13 cellular contexts compared by ENCODE assay signal in the genomic region with DNA sequence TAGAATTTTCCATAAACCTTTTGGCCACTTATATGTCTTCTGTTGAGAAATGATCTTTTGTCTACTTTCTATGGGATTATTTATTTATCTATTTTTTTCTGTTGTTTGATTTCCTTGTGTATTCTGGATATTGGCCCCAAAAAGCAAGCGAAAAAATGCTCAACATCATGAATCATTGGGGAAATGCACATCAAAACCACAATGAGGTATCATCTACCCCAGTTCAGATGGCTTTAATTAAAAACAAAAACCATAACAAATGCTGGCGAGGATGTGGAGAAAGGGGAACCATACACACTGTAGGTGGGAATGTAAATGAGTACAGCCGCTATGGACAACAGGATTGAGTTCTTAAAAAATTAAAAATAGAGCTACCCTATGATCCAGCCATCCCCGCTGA.
"Had no signal": no experiment of that assay in that cellular context is flagged by ENCODE, and none has a peak within 500 bp of the region (broad histone marks: within the 10 kb centered on the region; RNA-seq: fewer than 3 reads in every experiment).

No MANE protein-coding gene starts in this region.

- H3K4me3 ChIP-seq: spleen had no signal

- DNase-seq: activated CD4-positive, alpha-beta T cell treated with anti-CD3 and anti-CD28 coated beads for 4 hours; activated CD8-positive, alpha-beta memory T cell treated with anti-CD3 and anti-CD28 coated beads, Interleukin-2, amount 50 U/mL, for 4 hours; activated CD8-positive, alpha-beta T cell treated with anti-CD3 and anti-CD28 coated beads for 36 hours; activated naive CD8-positive, alpha-beta T cell treated with anti-CD3 and anti-CD28 coated beads, Interleukin-2, amount 10 ng/mL, durations not matched to agents 7 days and 5 days; activated T-cell treated with anti-CD3 and anti-CD28 coated beads, Interleukin-2, amount 50 U/mL, for 72 hours; cerebellar nuclear complex; dermis blood vessel endothelial cell; hippocampal formation; nephron progenitor cell; spleen; stimulated activated CD4-positive, alpha-beta T cell treated with anti-CD3 and anti-CD28 coated beads, Interleukin-2, amount 100 ng/mL, for 24 hours; stimulated activated naive B cell treated with anti-CD40 and anti-IgM and Interleukin-4, amounts not matched to agents 10 μg/mL and 1 μg/mL and 100 μg/mL, for 72 hours; trophoblast cell had no signal
